ENCODE assay signal across 8 cellular contexts in the genomic region with DNA sequence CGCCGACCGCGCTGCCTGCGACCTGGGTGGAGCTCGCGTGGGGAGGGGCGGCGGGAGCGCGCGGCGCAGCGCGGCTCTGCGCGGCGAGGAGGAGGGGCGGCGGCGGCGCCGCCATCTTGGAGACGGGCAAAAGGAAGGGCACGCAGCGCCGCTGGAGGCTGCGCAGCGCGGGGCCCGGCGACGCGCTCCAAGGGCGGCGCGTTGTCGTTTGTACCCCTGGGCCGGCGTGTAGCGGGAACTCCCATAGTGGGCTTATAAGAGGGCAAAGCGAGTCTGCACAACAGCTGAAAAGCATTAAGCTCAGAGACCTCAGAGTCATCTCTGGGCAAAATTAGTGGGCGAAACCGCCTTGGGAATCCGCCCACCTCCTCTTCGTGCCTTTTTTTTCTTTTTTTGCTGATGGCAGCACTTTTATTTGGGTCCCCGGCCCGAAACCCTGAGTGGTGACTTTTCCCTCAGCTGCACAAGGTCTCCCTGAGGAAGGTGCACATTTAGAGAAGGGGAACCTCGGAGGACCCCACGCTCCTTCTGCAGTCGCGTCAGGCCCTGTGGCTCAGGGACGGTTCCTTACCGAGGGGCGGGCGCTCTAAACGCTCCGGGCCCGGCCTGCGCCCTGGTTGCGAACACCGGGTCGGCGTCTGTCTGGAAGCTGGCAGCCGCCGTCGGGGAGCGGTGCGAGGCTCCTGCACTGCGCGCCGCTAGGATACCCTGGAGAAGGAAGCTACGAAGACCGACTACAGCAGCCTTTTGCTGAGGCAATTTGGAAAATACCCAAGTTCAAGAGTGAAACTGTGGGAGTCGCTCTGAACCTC. TPM values are rescaled to one million over a fixed set of nuclear protein-coding genes. Genes with fewer than 3 reads are reported as not detected.
DNase-seq lines count a peak whose midpoint lies in the region; ATAC-seq and TF ChIP-seq lines count a peak whose summit lies in the region.

No MANE protein-coding gene starts in this region.

- TF ChIP-seq CTCF in AG09319 (IDR thresholded peaks at IDR 0.05; ENCODE audit: low read depth, low read length), result no peak
- no peak for TF ChIP-seq CTCF in colonic mucosa (IDR thresholded peaks at IDR 0.05)

- H3K4me3 ChIP-seq in colonic mucosa, result peak overlapping the region; percentile 75

- peaks cover 6% of the 10 kb centered on the region for H3K4me1 ChIP-seq in colonic mucosa

- H3K9ac ChIP-seq in colonic mucosa (ENCODE audit: low read depth in 2 of 2, low read length in 2 of 2), result peak overlapping the region; percentile 76 to 85

- DNase-seq in AG09319 (ENCODE audit: extremely low read depth, low read depth) (peak; percentile 55), NCI-H446 treated with DMSO at 0.1 percent for 48 hours (lab: John Stamatoyannopoulos, UW) (peak; percentile 67), colonic mucosa (peak; percentile 87), left lobe of liver (ENCODE audit: low spot score) (peak; percentile 92)
- peak; percentile 82 to 84 for DNase-seq in activated CD4-positive, alpha-beta T cell treated with anti-CD3 and anti-CD28 coated beads for 4 hours
- DNase-seq in stimulated activated CD4-positive, alpha-beta T cell treated with anti-CD3 and anti-CD28 coated beads, Interleukin-2, amount 100 ng/mL, for 24 hours, result peak; percentile 87 to 88

- ATAC-seq in GM19023 (IDR thresholded peaks at IDR 0.05; ENCODE audit: unreplicated experiment) (peak; percentile 88), HG03175 (IDR thresholded peaks at IDR 0.05; ENCODE audit: unreplicated experiment) (peak; percentile 88), left lobe of liver (peak; percentile 96)

- no peaks in the 10 kb centered on the region for H3K9me3 ChIP-seq in colonic mucosa

- intact Hi-C loops in colonic mucosa (cut with DNase I), result no loop called here

- no peaks in the 10 kb centered on the region for H3K36me3 ChIP-seq in colonic mucosa

- H3K27ac ChIP-seq in colonic mucosa, result peak overlapping the region; percentile 91

- H3K27me3 ChIP-seq in colonic mucosa, result no peaks in the 10 kb centered on the region

RNA-seq across cellular contexts. Expression of a gene that starts 0.4 kb away (rescaled TPM):
- total RNA-seq in colonic mucosa (10 to 100 TPM; 46.7 to 56.4 TPM), left lobe of liver (16.5 TPM)

RNA-seq across cellular contexts. Expression of a gene that starts 19.5 kb away (rescaled TPM):
- 10 to 100 TPM; 54.9 to 57.3 TPM for total RNA-seq in colonic mucosa
- 24.0 TPM for total RNA-seq in left lobe of liver

Comparison
In these comparisons a context has a peak if more than half of its experiments do, and no peak if none do; other contexts are left out.
1. Peak in every context shown above with its lines: DNase-seq, ATAC-seq, H3K4me3 ChIP-seq and H3K27ac ChIP-seq.